1 cellular context compared by ENCODE assay signal in the genomic region with DNA sequence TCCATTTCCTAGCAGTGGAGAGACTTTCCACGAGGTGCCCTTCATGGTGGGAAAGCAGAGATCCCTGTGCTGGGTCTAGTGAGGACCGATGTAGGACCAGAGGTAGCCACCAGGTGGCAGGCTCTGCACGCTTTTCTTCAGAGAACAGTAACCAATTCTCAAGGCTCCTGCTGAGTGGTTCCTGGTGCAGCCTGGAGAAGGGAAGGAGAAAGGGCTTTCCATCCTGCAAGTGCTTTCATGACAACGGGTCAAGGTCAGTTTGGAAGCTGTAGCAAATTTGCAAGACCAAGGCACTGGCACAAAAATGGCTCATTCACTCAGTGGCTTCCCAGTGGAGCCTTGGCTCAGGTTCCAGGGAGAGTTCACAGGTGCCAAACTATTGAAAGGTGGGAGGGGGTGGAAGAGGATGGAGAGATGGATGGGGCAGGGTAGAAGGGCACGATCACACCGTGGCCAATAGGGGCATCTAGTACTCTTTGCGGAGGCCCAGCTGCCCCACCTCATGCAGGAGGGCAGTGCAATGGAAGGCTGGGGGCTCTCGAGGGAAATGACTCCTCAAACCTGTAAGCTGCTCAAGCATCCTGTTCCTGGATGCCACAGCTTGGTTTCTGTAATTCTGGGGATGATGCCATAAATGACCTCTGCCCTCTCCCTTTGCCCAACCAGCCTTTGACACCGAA.
TF ChIP-seq lines count a peak whose summit lies in the region.

No MANE protein-coding gene starts in this region.

TF ChIP-seq in GM23338, 12 proteins besides CTCF, POLR2A, EP300 and RAD21 (continued from another document):
- no peak for TF ChIP-seq ZNF462 (CRISPR knock-in tag; IDR thresholded peaks at IDR 0.05)
- TF ChIP-seq, protein P1, sequence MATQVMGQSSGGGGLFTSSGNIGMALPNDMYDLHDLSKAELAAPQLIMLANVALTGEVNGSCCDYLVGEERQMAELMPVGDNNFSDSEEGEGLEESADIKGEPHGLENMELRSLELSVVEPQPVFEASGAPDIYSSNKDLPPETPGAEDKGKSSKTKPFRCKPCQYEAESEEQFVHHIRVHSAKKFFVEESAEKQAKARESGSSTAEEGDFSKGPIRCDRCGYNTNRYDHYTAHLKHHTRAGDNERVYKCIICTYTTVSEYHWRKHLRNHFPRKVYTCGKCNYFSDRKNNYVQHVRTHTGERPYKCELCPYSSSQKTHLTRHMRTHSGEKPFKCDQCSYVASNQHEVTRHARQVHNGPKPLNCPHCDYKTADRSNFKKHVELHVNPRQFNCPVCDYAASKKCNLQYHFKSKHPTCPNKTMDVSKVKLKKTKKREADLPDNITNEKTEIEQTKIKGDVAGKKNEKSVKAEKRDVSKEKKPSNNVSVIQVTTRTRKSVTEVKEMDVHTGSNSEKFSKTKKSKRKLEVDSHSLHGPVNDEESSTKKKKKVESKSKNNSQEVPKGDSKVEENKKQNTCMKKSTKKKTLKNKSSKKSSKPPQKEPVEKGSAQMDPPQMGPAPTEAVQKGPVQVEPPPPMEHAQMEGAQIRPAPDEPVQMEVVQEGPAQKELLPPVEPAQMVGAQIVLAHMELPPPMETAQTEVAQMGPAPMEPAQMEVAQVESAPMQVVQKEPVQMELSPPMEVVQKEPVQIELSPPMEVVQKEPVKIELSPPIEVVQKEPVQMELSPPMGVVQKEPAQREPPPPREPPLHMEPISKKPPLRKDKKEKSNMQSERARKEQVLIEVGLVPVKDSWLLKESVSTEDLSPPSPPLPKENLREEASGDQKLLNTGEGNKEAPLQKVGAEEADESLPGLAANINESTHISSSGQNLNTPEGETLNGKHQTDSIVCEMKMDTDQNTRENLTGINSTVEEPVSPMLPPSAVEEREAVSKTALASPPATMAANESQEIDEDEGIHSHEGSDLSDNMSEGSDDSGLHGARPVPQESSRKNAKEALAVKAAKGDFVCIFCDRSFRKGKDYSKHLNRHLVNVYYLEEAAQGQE (IDR thresholded peaks at IDR 0.05; ENCODE audit: unreplicated experiment) = no peak
- no peak for TF ChIP-seq ZNF331 (CRISPR knock-in tag; IDR thresholded peaks at IDR 0.05; ENCODE audit: low read depth)
- no peak for TF ChIP-seq ZNF114 (CRISPR knock-in tag; IDR thresholded peaks at IDR 0.05)
- TF ChIP-seq JUNB (IDR thresholded peaks at IDR 0.05; ENCODE audit: unreplicated experiment) = no peak
